22 cellular contexts compared by ENCODE assay signal in genomic region chr5:176891331-176891958, GRCh38. TPM values are rescaled to one million over a fixed set of nuclear protein-coding genes. Genes with fewer than 3 reads are reported as not detected.
DNase-seq lines count a peak whose midpoint lies in the region; ATAC-seq and TF ChIP-seq lines count a peak whose summit lies in the region.
"Had no signal": no experiment of that assay in that cellular context is flagged by ENCODE, and none has a peak within 500 bp of the region (broad histone marks: within the 10 kb centered on the region; RNA-seq: fewer than 3 reads in every experiment).

No MANE protein-coding gene starts in this region.

- H3K4me2 ChIP-seq in osteoblast (ENCODE audit: insufficient read depth, low read length): no peak overlapping the region

- H4K20me1 ChIP-seq in osteoblast (ENCODE audit: insufficient read depth, low read length): no peaks in the 10 kb centered on the region

- no peak overlapping the region for H2AFZ ChIP-seq in osteoblast (ENCODE audit: low read length)
- H2AFZ ChIP-seq: GM23248 had no signal

- H3K9me3 ChIP-seq in right cardiac atrium (ENCODE audit: control insufficient read depth, low read length) (no peaks in the 10 kb centered on the region), osteoblast (ENCODE audit: low read depth, low read length) (no peaks in the 10 kb centered on the region), Caco-2 (no peaks in the 10 kb centered on the region)
- H3K9me3 ChIP-seq: SJSA1 had no signal

- H3K36me3 ChIP-seq in osteoblast (ENCODE audit: insufficient read depth, low read length) (no peaks in the 10 kb centered on the region), Caco-2 (ENCODE audit: control insufficient read depth, insufficient read depth, low read length) (no peaks in the 10 kb centered on the region)
- H3K36me3 ChIP-seq: SJSA1 had no signal

- H3K4me3 Mint-ChIP-seq in Caco-2 (ENCODE audit: unreplicated experiment): no peak overlapping the region

- POLR2A ChIA-PET in Caco-2 (lab: Charles Lee): interaction anchor here (0.5 kb wide), 1 partner anchor 361 kb away, joined by 4 read pairs; no protein-coding TSS in a partner anchor

- H3K9me3 Mint-ChIP-seq in Caco-2 (ENCODE audit: unreplicated experiment): no peaks in the 10 kb centered on the region

- H3K4me3 ChIP-seq in right cardiac atrium (ENCODE audit: low read length) (no peak overlapping the region), HL-60 (replicated peaks; ENCODE audit: insufficient read depth, low read length) (no peak overlapping the region), osteoblast (ENCODE audit: insufficient read depth, low read length) (no peak overlapping the region), Caco-2 (ENCODE audit: low read depth, low read length) (no peak overlapping the region)
- H3K4me3 ChIP-seq: GM23248, SJSA1 had no signal

- WGBS in right cardiac atrium: 83% methylated on average over 9 of the region's 9 CpGs

- H3K27ac ChIP-seq in right cardiac atrium (ENCODE audit: low read length): no peak overlapping the region
- 0 out of 2 replicates have a peak overlapping the region, but pooled peaks have one; percentile 5 for H3K27ac ChIP-seq in HL-60 (replicated peaks)
- H3K27ac ChIP-seq in osteoblast (ENCODE audit: low read depth, low read length): no peak overlapping the region
- H3K27ac ChIP-seq: C4-2B, GM23248, SJSA1 had no signal

- no peaks in the 10 kb centered on the region for H3K4me1 Mint-ChIP-seq in Caco-2 (ENCODE audit: low read depth, unreplicated experiment)

- intact Hi-C loops in cardiac septum (cut with DNase I) (no loop called here), right cardiac atrium (cut with DNase I) (no loop called here), Caco-2 (cut with micrococcal nuclease; ENCODE audit: unreplicated experiment) (no loop called here)

- H3K27ac Mint-ChIP-seq in Caco-2 (ENCODE audit: unreplicated experiment): no peak overlapping the region

- peak; percentile 53 for DNase-seq in cardiac septum (ENCODE audit: low spot score)
- no peak for DNase-seq in right cardiac atrium
- DNase-seq in HL-60 (ENCODE audit: low read depth in 1 of 2, low spot score in 1 of 2): peak in 1 of 2 experiments; percentile 59
- peak; percentile 62 for DNase-seq in osteoblast (ENCODE audit: insufficient read length, low spot score, missing footprints)
- DNase-seq in Caco-2: no peak
- DNase-seq in DMS153 (lab: John Stamatoyannopoulos, UW): no peak
- DNase-seq: ACHN, DMS 273 treated with DMSO at 0.1 percent for 48 hours, GF-D8, GM23248, KBM-7, NCI-H1105, NCI-H1694 treated with DMSO at 0.1 percent for 48 hours, NCI-H2107, NCI-H345, NCI-H524 treated with DMSO at 0.1 percent for 48 hours, SW 1271 had no signal

- H3K79me2 ChIP-seq in osteoblast (ENCODE audit: insufficient read depth, low read length): no peaks in the 10 kb centered on the region

- H3K36me3 Mint-ChIP-seq in Caco-2 (ENCODE audit: insufficient read depth, unreplicated experiment): no peaks in the 10 kb centered on the region

- H3K4me1 ChIP-seq in right cardiac atrium (ENCODE audit: control insufficient read depth, insufficient read depth, low read length) (no peaks in the 10 kb centered on the region), osteoblast (ENCODE audit: insufficient read depth, low read length) (no peaks in the 10 kb centered on the region), Caco-2 (no peaks in the 10 kb centered on the region)
- H3K4me1 ChIP-seq: SJSA1 had no signal

- ATAC-seq in right cardiac atrium (no peak), GM21529 (IDR thresholded peaks at IDR 0.05; ENCODE audit: unreplicated experiment) (no peak)
- ATAC-seq: HCT116, HepG2 had no signal

- CTCF ChIA-PET in Caco-2 (lab: Charles Lee): no interaction called here

- BruUV-seq in Caco-2 (replicated peaks; lab: Mats Ljungman, UMichigan): no TSS peak

- TF ChIP-seq CTCF in HL-60 (IDR thresholded peaks at IDR 0.05; ENCODE audit: insufficient read depth, low read length) (no peak), osteoblast (IDR thresholded peaks at IDR 0.05; ENCODE audit: extremely low read depth, low read depth, low read length) (no peak), Caco-2 (IDR thresholded peaks at IDR 0.05; ENCODE audit: insufficient read depth in 1 of 2, low read depth in 1 of 2, low read length in 1 of 2, severe bottlenecking in 1 of 2, unreplicated experiment in 1 of 2) (no peak)

- no peaks in the 10 kb centered on the region for H3K27me3 ChIP-seq in right cardiac atrium (ENCODE audit: control insufficient read depth, insufficient read depth)
- H3K27me3 ChIP-seq in HL-60 (ENCODE audit: insufficient read depth, poor library complexity, severe bottlenecking): no peaks in the 10 kb centered on the region
- H3K27me3 ChIP-seq in osteoblast (ENCODE audit: insufficient read depth, low read length): peaks cover 5% of the 10 kb centered on the region
- H3K27me3 ChIP-seq in Caco-2 (replicated peaks; ENCODE audit: control insufficient read depth, insufficient read depth, low read length): no peaks in the 10 kb centered on the region

- H3K27me3 Mint-ChIP-seq in Caco-2 (ENCODE audit: insufficient read depth, unreplicated experiment): no peaks in the 10 kb centered on the region

RNA-seq across cellular contexts. Expression of gene HK3, which starts 7.7 kb away (rescaled TPM):
- total RNA-seq in cardiac septum (4.3 TPM), right cardiac atrium (10 to 100 TPM; 10.9 to 15.4 (median 11.7) TPM), osteoblast (under 0.01 and 1.8 TPM in 2 replicates), Caco-2 (2022) (0.29 and 0.97 TPM in 2 replicates)
- polyA plus RNA-seq in right cardiac atrium: 8.3 TPM
- total RNA-seq: GM23248, HepG2, SJSA1 had no signal
- polyA plus RNA-seq: GM23248, HepG2 had no signal

Comparison
In these comparisons a context has a peak if more than half of its experiments do, and no peak if none do; other contexts are left out.
1. DNase-seq: peak in cardiac septum (single experiment) and osteoblast (single experiment); none in right cardiac atrium (0 of 3), Caco-2 (0 of 2) and DMS153 (single experiment).